Comparison of ENCODE assay signal across 13 cellular contexts in genomic region chr11:96161271-96162089, GRCh38.
DNase-seq lines count a peak whose midpoint lies in the region; TF ChIP-seq lines count a peak whose summit lies in the region.
"Had no signal": no experiment of that assay in that cellular context is flagged by ENCODE, and none has a peak within 500 bp of the region (broad histone marks: within the 10 kb centered on the region; RNA-seq: fewer than 3 reads in every experiment).

No MANE protein-coding gene starts in this region.

- peaks cover 67% of the 10 kb centered on the region for H3K4me1 Mint-ChIP-seq in activated T-cell treated with anti-CD3 and anti-CD28 coated beads, Interleukin-2, amount 50 U/mL, for 24 hours (ENCODE audit: low read depth)

- H3K4me1 ChIP-seq in ascending aorta, result peaks cover 0 to 49% of the 10 kb centered on the region in 2 donors
- H3K4me1 ChIP-seq in tibial artery, result peaks cover 0 to 74% (median 50%) of the 10 kb centered on the region in 4 donors

- H3K4me3 ChIP-seq in ascending aorta (no peak overlapping the region), tibial artery (no peak overlapping the region)
- H3K4me3 ChIP-seq: right lobe of liver, testis had no signal

- DNase-seq in activated T-cell treated with anti-CD3 and anti-CD28 coated beads, Interleukin-2, amount 50 U/mL, for 24 hours, result no peak
- DNase-seq in activated T-cell treated with anti-CD3 and anti-CD28 coated beads for 4 hours (no peak), ascending aorta (ENCODE audit: low spot score in 2 of 2) (no peak), left kidney (ENCODE audit: low read depth, low spot score) (peak; percentile 89), tibial artery (no peak), SW480 (ENCODE audit: low spot score) (no peak), Ammon's horn (ENCODE audit: low spot score) (no peak), DMS53 treated with DMSO at 0.1 percent for 48 hours (lab: John Stamatoyannopoulos, UW; ENCODE audit: unreplicated experiment) (no peak)
- DNase-seq: DND-41, NCI-H146, NCI-H526, right lobe of liver, testis had no signal

- intact Hi-C loops in ascending aorta (cut with DNase I) (loop anchor here (2.0 to 5.0 kb wide), 3 partner anchors 56 to 179 kb away; no protein-coding TSS in a partner anchor), tibial artery (cut with DNase I; ENCODE audit: low total_unique reads) (loop anchor here (10.0 kb wide), 1 partner anchor 103 kb away; no protein-coding TSS in a partner anchor)

- no peak overlapping the region for H3K4me3 Mint-ChIP-seq in activated T-cell treated with anti-CD3 and anti-CD28 coated beads, Interleukin-2, amount 50 U/mL, for 24 hours

- TF ChIP-seq CTCF in ascending aorta (IDR thresholded peaks at IDR 0.05) (no peak), tibial artery (IDR thresholded peaks at IDR 0.05) (no peak)

- peaks cover 33% of the 10 kb centered on the region for H3K36me3 Mint-ChIP-seq in activated T-cell treated with anti-CD3 and anti-CD28 coated beads, Interleukin-2, amount 50 U/mL, for 24 hours (ENCODE audit: low read depth)

- H3K27ac ChIP-seq in ascending aorta (peak overlapping the region; percentile 54 to 74), tibial artery (peak overlapping the region; percentile 51 to 59)
- H3K27ac ChIP-seq: right lobe of liver, testis had no signal

- no peaks in the 10 kb centered on the region for H3K27me3 Mint-ChIP-seq in activated T-cell treated with anti-CD3 and anti-CD28 coated beads, Interleukin-2, amount 50 U/mL, for 24 hours

- no peaks in the 10 kb centered on the region for H3K36me3 ChIP-seq in ascending aorta
- no peaks in the 10 kb centered on the region for H3K36me3 ChIP-seq in tibial artery
- H3K36me3 ChIP-seq: right lobe of liver had no signal

- no peaks in the 10 kb centered on the region for H3K9me3 ChIP-seq in ascending aorta
- no peaks in the 10 kb centered on the region for H3K9me3 ChIP-seq in tibial artery
- H3K9me3 ChIP-seq: right lobe of liver, testis had no signal

- H3K27ac Mint-ChIP-seq in activated T-cell treated with anti-CD3 and anti-CD28 coated beads, Interleukin-2, amount 50 U/mL, for 24 hours, result peak overlapping the region; percentile 35

- H3K9me3 Mint-ChIP-seq in activated T-cell treated with anti-CD3 and anti-CD28 coated beads, Interleukin-2, amount 50 U/mL, for 24 hours, result no peaks in the 10 kb centered on the region

- H3K27me3 ChIP-seq in ascending aorta, result no peaks in the 10 kb centered on the region
- no peaks in the 10 kb centered on the region for H3K27me3 ChIP-seq in tibial artery
- H3K27me3 ChIP-seq: right lobe of liver, testis had no signal
